1 cellular context compared by ENCODE assay signal in the genomic region with DNA sequence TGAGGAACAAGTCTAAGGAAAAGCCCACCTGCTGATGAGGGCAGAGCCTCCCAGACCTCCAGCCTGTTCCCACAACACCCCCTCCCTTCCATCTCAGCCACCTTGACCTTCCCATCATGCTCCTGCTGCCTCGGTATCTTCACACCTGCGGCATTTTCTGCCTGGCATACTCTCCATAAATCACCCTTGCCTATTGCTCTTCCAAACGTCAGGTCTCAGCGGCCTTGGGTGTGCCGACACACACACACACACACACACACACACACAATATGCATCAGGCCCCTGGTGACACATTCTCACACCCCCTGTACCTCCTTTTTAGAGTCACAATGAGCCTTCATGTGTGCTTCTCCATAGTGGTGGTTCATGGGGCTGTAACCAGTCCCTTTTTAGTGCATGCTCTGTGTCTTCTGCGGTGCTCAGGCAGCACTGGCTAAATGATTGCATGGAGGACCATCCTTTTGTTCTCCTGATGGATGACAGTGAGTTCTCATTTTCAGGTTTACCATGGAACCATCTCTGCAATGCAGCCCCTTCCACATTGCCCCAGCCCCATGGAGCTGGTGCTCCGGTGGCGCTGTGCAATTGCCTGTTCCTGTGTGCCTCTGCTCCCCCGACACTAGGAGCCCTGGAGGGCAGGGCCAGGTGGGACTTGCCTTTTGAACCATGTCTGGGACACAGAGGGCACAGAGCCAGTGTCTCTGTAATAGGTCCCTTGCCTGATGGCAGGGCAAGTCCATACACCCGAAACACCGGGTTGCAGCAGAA.
TF ChIP-seq lines count a peak whose summit lies in the region.

No MANE protein-coding gene starts in this region.

TF ChIP-seq in HepG2, 621 proteins besides CTCF, POLR2A, EP300 and RAD21:
- TF ChIP-seq ATRX (CRISPR knock-in tag; IDR thresholded peaks at IDR 0.05; ENCODE audit: borderline replicate concordance): no peak
